23 cellular contexts compared by ENCODE assay signal in genomic region chr6:53827485-53827884, GRCh38. TPM values are rescaled to one million over a fixed set of nuclear protein-coding genes. Genes with fewer than 3 reads are reported as not detected.
DNase-seq lines count a peak whose midpoint lies in the region; ATAC-seq and TF ChIP-seq lines count a peak whose summit lies in the region.
"Had no signal": no experiment of that assay in that cellular context is flagged by ENCODE, and none has a peak within 500 bp of the region (broad histone marks: within the 10 kb centered on the region; RNA-seq: fewer than 3 reads in every experiment).

No MANE protein-coding gene starts in this region.

- TF ChIP-seq CTCF in Peyer's patch (IDR thresholded peaks at IDR 0.05) (no peak), sigmoid colon (IDR thresholded peaks at IDR 0.05) (no peak)

- no peak overlapping the region for H3K4me3 ChIP-seq in Peyer's patch
- no peak overlapping the region for H3K4me3 ChIP-seq in sigmoid colon
- H3K4me3 ChIP-seq: neural progenitor cell, prostate gland, SJSA1, testis had no signal

- 28 to 76% methylated on average over 1 of the region's 1 CpG for WGBS in sigmoid colon, 2 donors

- H3K27ac ChIP-seq in Peyer's patch (peak overlapping the region in 3 of 4 donors; percentile 56 to 79 (median 62)), epithelial cell of prostate (peak overlapping the region; percentile 58), sigmoid colon (peak overlapping the region in 3 of 4 donors; percentile 2 to 25 (median 17))
- H3K27ac ChIP-seq: neural progenitor cell, prostate gland, SJSA1, testis had no signal

- TF ChIP-seq EP300 in sigmoid colon (IDR thresholded peaks at IDR 0.05): no peak

- intact Hi-C loops in sigmoid colon (cut with DNase I): no loop called here

- H3K27me3 ChIP-seq in Peyer's patch (no peaks in the 10 kb centered on the region), sigmoid colon (no peaks in the 10 kb centered on the region)
- H3K27me3 ChIP-seq: neural progenitor cell, SJSA1, testis had no signal

- H3K9me3 ChIP-seq in Peyer's patch (no peaks in the 10 kb centered on the region), sigmoid colon (no peaks in the 10 kb centered on the region)
- H3K9me3 ChIP-seq: prostate gland, SJSA1, testis had no signal

- peaks cover 0 to 60% (median 2%) of the 10 kb centered on the region in 4 donors for H3K4me1 ChIP-seq in Peyer's patch
- H3K4me1 ChIP-seq in sigmoid colon: peaks cover 0 to 87% (median 72%) of the 10 kb centered on the region in 4 donors
- H3K4me1 ChIP-seq: prostate gland had no signal

- no peaks in the 10 kb centered on the region for H3K36me3 ChIP-seq in Peyer's patch
- no peaks in the 10 kb centered on the region for H3K36me3 ChIP-seq in sigmoid colon
- H3K36me3 ChIP-seq: neural progenitor cell, prostate gland, SJSA1 had no signal

- peak; percentile 38 for DNase-seq in HCEC 1CT
- peak in 1 of 3 donors; percentile 70 for DNase-seq in Peyer's patch
- no peak for DNase-seq in epithelial cell of prostate (ENCODE audit: low read depth, low spot score)
- no peak for DNase-seq in sigmoid colon
- DNase-seq in GM19240 (ENCODE audit: insufficient read length, low spot score): no peak
- DNase-seq: activated CD8-positive, alpha-beta T cell treated with anti-CD3 and anti-CD28 coated beads, Interleukin-2, amount 10 ng/mL, durations not matched to agents 7 days and 5 days; activated T-cell treated with anti-CD3 and anti-CD28 coated beads, Interleukin-2, amount 50 U/mL, for 1 hour; amniotic stem cell; GDM1; hippocampal formation; NCI-H1105; NCI-H2029; OCI-M1; stimulated activated CD4-positive, alpha-beta T cell treated with anti-CD3 and anti-CD28 coated beads, Interleukin-1b, Interleukin-23, amount 100 ng/mL, for 48 hours; T-helper 9 cell; testis had no signal

- ATAC-seq in SK-N-SH treated with all-trans-retinoic acid at 6 μM for 48 hours (no peak), HG02840 (IDR thresholded peaks at IDR 0.05; ENCODE audit: low FRiP score, unreplicated experiment) (no peak), GM21529 (IDR thresholded peaks at IDR 0.05; ENCODE audit: unreplicated experiment) (no peak)
- ATAC-seq: activated CD8-positive, alpha-beta T cell treated with anti-CD3 and anti-CD28 coated beads, Interleukin-2, amount 10 ng/mL, durations not matched to agents 7 days and 5 days; stimulated activated memory B cell treated with anti-CD40 and anti-IgM and Interleukin-4, amounts not matched to agents 10 μg/mL and 1 μg/mL and 100 μg/mL, for 72 hours had no signal

- TF ChIP-seq POLR2A in Peyer's patch (IDR thresholded peaks at IDR 0.05): peak in 1 of 2 donors; percentile 17
- TF ChIP-seq POLR2A in sigmoid colon (IDR thresholded peaks at IDR 0.05): no peak

TF ChIP-seq in SK-N-SH treated with all-trans-retinoic acid at 6 μM for 48 hours, 23 proteins besides CTCF, POLR2A, EP300 and RAD21:
- no peak for TF ChIP-seq ISL1 (CRISPR knock-in tag; IDR thresholded peaks at IDR 0.05)
- TF ChIP-seq PATZ1 (CRISPR knock-in tag; IDR thresholded peaks at IDR 0.05; ENCODE audit: borderline replicate concordance): no peak
- TF ChIP-seq ZFP3 (CRISPR knock-in tag; IDR thresholded peaks at IDR 0.05): no peak
- TF ChIP-seq ESRRG (CRISPR knock-in tag; IDR thresholded peaks at IDR 0.05): no peak
- TF ChIP-seq GLIS3 (CRISPR knock-in tag; IDR thresholded peaks at IDR 0.05): no peak
- no peak for TF ChIP-seq TCF4 (CRISPR knock-in tag; IDR thresholded peaks at IDR 0.05; ENCODE audit: borderline replicate concordance)
- TF ChIP-seq SNAI2 (CRISPR knock-in tag; IDR thresholded peaks at IDR 0.05): no peak
- no peak for TF ChIP-seq TOX (CRISPR knock-in tag; IDR thresholded peaks at IDR 0.05; ENCODE audit: borderline replicate concordance)
- TF ChIP-seq ZNF70 (CRISPR knock-in tag; IDR thresholded peaks at IDR 0.05): no peak
- no peak for TF ChIP-seq OSR1 (CRISPR knock-in tag; IDR thresholded peaks at IDR 0.05)
- no peak for TF ChIP-seq ZFP30 (CRISPR knock-in tag; IDR thresholded peaks at IDR 0.05)
- no peak for TF ChIP-seq TSHZ2 (CRISPR knock-in tag; IDR thresholded peaks at IDR 0.05)

RNA-seq across cellular contexts. Expression of gene LRRC1, which starts 32.7 kb away (rescaled TPM):
- 10 to 100 TPM; 37.1 to 63.6 (median 49.8) TPM for total RNA-seq in Peyer's patch
- 10 to 100 TPM; 20.8 to 32.4 (median 24.4) TPM for total RNA-seq in sigmoid colon
- 10 to 100 TPM; 29.9 to 50.4 (median 43.2) TPM for polyA plus RNA-seq in sigmoid colon
